In the genomic region with DNA sequence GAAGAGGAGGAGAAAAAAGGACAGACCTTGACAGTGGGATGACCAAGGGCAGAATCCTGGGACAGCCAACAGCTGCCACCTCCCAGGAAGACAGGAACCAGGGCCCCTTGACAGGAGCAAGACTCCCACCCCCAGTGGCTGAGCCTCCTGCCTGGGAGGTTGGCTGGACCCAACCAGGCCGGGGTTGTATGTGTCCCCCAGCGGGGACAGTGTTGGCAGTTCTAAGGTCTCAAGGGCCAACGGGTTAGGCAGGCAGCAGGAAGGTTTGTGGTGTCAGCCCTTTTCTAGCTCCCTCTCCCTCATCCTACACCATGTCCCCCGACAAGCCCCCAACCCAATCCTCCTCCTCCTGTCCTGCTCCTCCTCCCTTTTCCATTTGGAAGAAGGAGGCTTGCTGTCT, we compare ENCODE assay signal across 1 cellular context.
A peak's percentile ranks its signal among the peaks of the same experiment; 100 is the strongest.
TF ChIP-seq lines count a peak whose summit lies in the region.

No MANE protein-coding gene starts in this region.

TF ChIP-seq in K562, 482 proteins besides CTCF, POLR2A, EP300 and RAD21 (continued from another document and continues in another):
- no peak for TF ChIP-seq LCOR (CRISPR knock-in tag; IDR thresholded peaks at IDR 0.05)
- no peak for TF ChIP-seq DNMT1 (IDR thresholded peaks at IDR 0.05)
- TF ChIP-seq, protein P1, sequence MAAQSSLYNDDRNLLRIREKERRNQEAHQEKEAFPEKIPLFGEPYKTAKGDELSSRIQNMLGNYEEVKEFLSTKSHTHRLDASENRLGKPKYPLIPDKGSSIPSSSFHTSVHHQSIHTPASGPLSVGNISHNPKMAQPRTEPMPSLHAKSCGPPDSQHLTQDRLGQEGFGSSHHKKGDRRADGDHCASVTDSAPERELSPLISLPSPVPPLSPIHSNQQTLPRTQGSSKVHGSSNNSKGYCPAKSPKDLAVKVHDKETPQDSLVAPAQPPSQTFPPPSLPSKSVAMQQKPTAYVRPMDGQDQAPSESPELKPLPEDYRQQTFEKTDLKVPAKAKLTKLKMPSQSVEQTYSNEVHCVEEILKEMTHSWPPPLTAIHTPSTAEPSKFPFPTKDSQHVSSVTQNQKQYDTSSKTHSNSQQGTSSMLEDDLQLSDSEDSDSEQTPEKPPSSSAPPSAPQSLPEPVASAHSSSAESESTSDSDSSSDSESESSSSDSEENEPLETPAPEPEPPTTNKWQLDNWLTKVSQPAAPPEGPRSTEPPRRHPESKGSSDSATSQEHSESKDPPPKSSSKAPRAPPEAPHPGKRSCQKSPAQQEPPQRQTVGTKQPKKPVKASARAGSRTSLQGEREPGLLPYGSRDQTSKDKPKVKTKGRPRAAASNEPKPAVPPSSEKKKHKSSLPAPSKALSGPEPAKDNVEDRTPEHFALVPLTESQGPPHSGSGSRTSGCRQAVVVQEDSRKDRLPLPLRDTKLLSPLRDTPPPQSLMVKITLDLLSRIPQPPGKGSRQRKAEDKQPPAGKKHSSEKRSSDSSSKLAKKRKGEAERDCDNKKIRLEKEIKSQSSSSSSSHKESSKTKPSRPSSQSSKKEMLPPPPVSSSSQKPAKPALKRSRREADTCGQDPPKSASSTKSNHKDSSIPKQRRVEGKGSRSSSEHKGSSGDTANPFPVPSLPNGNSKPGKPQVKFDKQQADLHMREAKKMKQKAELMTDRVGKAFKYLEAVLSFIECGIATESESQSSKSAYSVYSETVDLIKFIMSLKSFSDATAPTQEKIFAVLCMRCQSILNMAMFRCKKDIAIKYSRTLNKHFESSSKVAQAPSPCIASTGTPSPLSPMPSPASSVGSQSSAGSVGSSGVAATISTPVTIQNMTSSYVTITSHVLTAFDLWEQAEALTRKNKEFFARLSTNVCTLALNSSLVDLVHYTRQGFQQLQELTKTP (IDR thresholded peaks at IDR 0.05; ENCODE audit: low read depth in 1 of 2, partially characterized antibody in 2 of 2) = no peak
- TF ChIP-seq ZBTB17 (CRISPR knock-in tag; IDR thresholded peaks at IDR 0.05) = 0 out of 2 replicates have a peak, but pooled peaks have one; percentile 61
- TF ChIP-seq ELF1 (tag; IDR thresholded peaks at IDR 0.05) = no peak
- TF ChIP-seq FOXJ3 (CRISPR knock-in tag; IDR thresholded peaks at IDR 0.05) = no peak
- TF ChIP-seq CBX1 (IDR thresholded peaks at IDR 0.05; ENCODE audit: low read depth) = no peak
- TF ChIP-seq NRF1 (conservative IDR thresholded peaks at IDR 0.05 in 1 of 2, IDR thresholded peaks at IDR 0.05 in 1 of 2) = 0 out of 4 replicates have a peak, but pooled peaks of 1 of the 2 experiments have one; percentile 9
- TF ChIP-seq YY1 (IDR thresholded peaks at IDR 0.05; ENCODE audit: borderline replicate concordance in 1 of 3, control insufficient read depth in 1 of 3, extremely low read depth in 1 of 3, insufficient read depth in 3 of 3, insufficient read length in 1 of 3, insufficient replicate concordance in 2 of 3, low read depth in 1 of 3, low read length in 2 of 3) = no peak
- TF ChIP-seq, protein P2, sequence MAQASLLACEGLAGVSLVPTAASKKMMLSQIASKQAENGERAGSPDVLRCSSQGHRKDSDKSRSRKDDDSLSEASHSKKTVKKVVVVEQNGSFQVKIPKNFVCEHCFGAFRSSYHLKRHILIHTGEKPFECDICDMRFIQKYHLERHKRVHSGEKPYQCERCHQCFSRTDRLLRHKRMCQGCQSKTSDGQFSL (CRISPR knock-in tag; IDR thresholded peaks at IDR 0.05) = no peak
- TF ChIP-seq, protein P2 (tag; IDR thresholded peaks at IDR 0.05) = no peak
- TF ChIP-seq DACH1 (IDR thresholded peaks at IDR 0.05; ENCODE audit: partially characterized antibody) = no peak
- TF ChIP-seq CTBP1 (IDR thresholded peaks at IDR 0.05; ENCODE audit: borderline replicate concordance) = 0 out of 2 replicates have a peak, but pooled peaks have one; percentile 18
- no peak for TF ChIP-seq PHB2 (IDR thresholded peaks at IDR 0.05; ENCODE audit: low read depth)
- TF ChIP-seq NR1H2 (CRISPR knock-in tag; IDR thresholded peaks at IDR 0.05) = no peak
- TF ChIP-seq, protein P3, sequence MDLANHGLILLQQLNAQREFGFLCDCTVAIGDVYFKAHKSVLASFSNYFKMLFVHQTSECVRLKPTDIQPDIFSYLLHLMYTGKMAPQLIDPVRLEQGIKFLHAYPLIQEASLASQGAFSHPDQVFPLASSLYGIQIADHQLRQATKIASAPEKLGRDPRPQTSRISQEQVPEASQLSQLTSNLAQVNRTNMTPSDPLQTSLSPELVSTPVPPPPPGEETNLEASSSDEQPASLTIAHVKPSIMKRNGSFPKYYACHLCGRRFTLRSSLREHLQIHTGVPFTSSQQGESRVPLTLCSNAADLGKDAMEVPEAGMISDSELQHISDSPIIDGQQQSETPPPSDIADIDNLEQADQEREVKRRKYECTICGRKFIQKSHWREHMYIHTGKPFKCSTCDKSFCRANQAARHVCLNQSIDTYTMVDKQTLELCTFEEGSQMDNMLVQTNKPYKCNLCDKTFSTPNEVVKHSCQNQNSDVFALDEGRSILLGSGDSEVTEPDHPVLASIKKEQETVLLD (IDR thresholded peaks at IDR 0.05) = peak; percentile 42; the same call in 1 of the 2 replicates
- peak; percentile 81 for TF ChIP-seq ZNF263 (CRISPR knock-in tag; IDR thresholded peaks at IDR 0.05; ENCODE audit: borderline replicate concordance)
- TF ChIP-seq, protein P4, sequence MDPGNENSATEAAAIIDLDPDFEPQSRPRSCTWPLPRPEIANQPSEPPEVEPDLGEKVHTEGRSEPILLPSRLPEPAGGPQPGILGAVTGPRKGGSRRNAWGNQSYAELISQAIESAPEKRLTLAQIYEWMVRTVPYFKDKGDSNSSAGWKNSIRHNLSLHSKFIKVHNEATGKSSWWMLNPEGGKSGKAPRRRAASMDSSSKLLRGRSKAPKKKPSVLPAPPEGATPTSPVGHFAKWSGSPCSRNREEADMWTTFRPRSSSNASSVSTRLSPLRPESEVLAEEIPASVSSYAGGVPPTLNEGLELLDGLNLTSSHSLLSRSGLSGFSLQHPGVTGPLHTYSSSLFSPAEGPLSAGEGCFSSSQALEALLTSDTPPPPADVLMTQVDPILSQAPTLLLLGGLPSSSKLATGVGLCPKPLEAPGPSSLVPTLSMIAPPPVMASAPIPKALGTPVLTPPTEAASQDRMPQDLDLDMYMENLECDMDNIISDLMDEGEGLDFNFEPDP (CRISPR knock-in tag; IDR thresholded peaks at IDR 0.05) = no peak
- TF ChIP-seq ZNF316 (IDR thresholded peaks at IDR 0.05) = peak; percentile 67
- no peak for TF ChIP-seq CBFB (CRISPR knock-in tag; IDR thresholded peaks at IDR 0.05)
- no peak for TF ChIP-seq EWSR1 (IDR thresholded peaks at IDR 0.05; ENCODE audit: borderline replicate concordance, low read depth, partially characterized antibody)
- TF ChIP-seq, protein P5, sequence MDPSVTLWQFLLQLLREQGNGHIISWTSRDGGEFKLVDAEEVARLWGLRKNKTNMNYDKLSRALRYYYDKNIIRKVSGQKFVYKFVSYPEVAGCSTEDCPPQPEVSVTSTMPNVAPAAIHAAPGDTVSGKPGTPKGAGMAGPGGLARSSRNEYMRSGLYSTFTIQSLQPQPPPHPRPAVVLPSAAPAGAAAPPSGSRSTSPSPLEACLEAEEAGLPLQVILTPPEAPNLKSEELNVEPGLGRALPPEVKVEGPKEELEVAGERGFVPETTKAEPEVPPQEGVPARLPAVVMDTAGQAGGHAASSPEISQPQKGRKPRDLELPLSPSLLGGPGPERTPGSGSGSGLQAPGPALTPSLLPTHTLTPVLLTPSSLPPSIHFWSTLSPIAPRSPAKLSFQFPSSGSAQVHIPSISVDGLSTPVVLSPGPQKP (CRISPR knock-in tag; IDR thresholded peaks at IDR 0.05) = no peak
- TF ChIP-seq ZNF41 (CRISPR knock-in tag; conservative IDR thresholded peaks at IDR 0.05) = no peak
- TF ChIP-seq, protein P6, sequence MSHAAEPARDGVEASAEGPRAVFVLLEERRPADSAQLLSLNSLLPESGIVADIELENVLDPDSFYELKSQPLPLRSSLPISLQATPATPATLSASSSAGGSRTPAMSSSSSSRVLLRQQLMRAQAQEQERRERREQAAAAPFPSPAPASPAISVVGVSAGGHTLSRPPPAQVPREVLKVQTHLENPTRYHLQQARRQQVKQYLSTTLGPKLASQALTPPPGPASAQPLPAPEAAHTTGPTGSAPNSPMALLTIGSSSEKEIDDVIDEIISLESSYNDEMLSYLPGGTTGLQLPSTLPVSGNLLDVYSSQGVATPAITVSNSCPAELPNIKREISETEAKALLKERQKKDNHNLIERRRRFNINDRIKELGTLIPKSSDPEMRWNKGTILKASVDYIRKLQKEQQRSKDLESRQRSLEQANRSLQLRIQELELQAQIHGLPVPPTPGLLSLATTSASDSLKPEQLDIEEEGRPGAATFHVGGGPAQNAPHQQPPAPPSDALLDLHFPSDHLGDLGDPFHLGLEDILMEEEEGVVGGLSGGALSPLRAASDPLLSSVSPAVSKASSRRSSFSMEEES (CRISPR knock-in tag; IDR thresholded peaks at IDR 0.05) = no peak
- no peak for TF ChIP-seq ZEB2 (IDR thresholded peaks at IDR 0.05)
- TF ChIP-seq, protein P7, sequence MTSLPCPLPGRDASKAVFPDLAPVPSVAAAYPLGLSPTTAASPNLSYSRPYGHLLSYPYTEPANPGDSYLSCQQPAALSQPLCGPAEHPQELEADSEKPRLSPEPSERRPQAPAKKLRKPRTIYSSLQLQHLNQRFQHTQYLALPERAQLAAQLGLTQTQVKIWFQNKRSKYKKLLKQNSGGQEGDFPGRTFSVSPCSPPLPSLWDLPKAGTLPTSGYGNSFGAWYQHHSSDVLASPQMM (CRISPR knock-in tag; IDR thresholded peaks at IDR 0.05) = no peak
- TF ChIP-seq KAT2B (IDR thresholded peaks at IDR 0.05; ENCODE audit: low read depth, low read length) = no peak
- TF ChIP-seq, protein P8, sequence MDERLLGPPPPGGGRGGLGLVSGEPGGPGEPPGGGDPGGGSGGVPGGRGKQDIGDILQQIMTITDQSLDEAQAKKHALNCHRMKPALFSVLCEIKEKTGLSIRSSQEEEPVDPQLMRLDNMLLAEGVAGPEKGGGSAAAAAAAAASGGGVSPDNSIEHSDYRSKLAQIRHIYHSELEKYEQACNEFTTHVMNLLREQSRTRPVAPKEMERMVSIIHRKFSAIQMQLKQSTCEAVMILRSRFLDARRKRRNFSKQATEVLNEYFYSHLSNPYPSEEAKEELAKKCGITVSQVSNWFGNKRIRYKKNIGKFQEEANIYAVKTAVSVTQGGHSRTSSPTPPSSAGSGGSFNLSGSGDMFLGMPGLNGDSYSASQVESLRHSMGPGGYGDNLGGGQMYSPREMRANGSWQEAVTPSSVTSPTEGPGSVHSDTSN (CRISPR knock-in tag; IDR thresholded peaks at IDR 0.05; ENCODE audit: low read depth) = no peak
- TF ChIP-seq, protein P8 (tag; conservative IDR thresholded peaks at IDR 0.05; ENCODE audit: low read depth) = no peak
- no peak for TF ChIP-seq POLR2B (IDR thresholded peaks at IDR 0.05; ENCODE audit: low read depth, partially characterized antibody)
- TF ChIP-seq DDX20 (tag; IDR thresholded peaks at IDR 0.05; ENCODE audit: low read depth) = no peak
- TF ChIP-seq ZNF75A (CRISPR knock-in tag; IDR thresholded peaks at IDR 0.05) = no peak
- TF ChIP-seq RFX7 (CRISPR knock-in tag; IDR thresholded peaks at IDR 0.05) = no peak
- no peak for TF ChIP-seq ILK (tag; IDR thresholded peaks at IDR 0.05; ENCODE audit: borderline replicate concordance, low read depth)
- no peak for TF ChIP-seq CBFA2T2 (conservative IDR thresholded peaks at IDR 0.05)
- TF ChIP-seq, protein P9, sequence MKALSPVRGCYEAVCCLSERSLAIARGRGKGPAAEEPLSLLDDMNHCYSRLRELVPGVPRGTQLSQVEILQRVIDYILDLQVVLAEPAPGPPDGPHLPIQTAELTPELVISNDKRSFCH (CRISPR knock-in tag; IDR thresholded peaks at IDR 0.05) = no peak
- TF ChIP-seq, protein P9 (tag; IDR thresholded peaks at IDR 0.05) = 0 out of 2 replicates have a peak, but pooled peaks have one; percentile 47
- TF ChIP-seq ZNF347 (CRISPR knock-in tag; IDR thresholded peaks at IDR 0.05; ENCODE audit: low read depth) = no peak
- no peak for TF ChIP-seq ZNF696 (CRISPR knock-in tag; conservative IDR thresholded peaks at IDR 0.05)
- no peak for TF ChIP-seq HDAC1 (IDR thresholded peaks at IDR 0.05)
- TF ChIP-seq ZNF311 (CRISPR knock-in tag; IDR thresholded peaks at IDR 0.05) = peak; percentile 25; the same call in 1 of the 2 replicates
- no peak for TF ChIP-seq ESRRB (CRISPR knock-in tag; IDR thresholded peaks at IDR 0.05; ENCODE audit: borderline replicate concordance)
- no peak for TF ChIP-seq PRMT5 (CRISPR knock-in tag; IDR thresholded peaks at IDR 0.05)
- 0 out of 4 replicates have a peak, but pooled peaks of 1 of the 2 experiments have one; percentile 15 for TF ChIP-seq FOXK2 (conservative IDR thresholded peaks at IDR 0.05 in 1 of 2, IDR thresholded peaks at IDR 0.05 in 1 of 2; ENCODE audit: low read depth in 2 of 2)
- TF ChIP-seq ZFX (CRISPR knock-in tag; IDR thresholded peaks at IDR 0.05) = peak; percentile 39; the same call in 1 of the 2 replicates
- no peak for TF ChIP-seq ZNF134 (CRISPR knock-in tag; conservative IDR thresholded peaks at IDR 0.05)
- TF ChIP-seq, protein P10, sequence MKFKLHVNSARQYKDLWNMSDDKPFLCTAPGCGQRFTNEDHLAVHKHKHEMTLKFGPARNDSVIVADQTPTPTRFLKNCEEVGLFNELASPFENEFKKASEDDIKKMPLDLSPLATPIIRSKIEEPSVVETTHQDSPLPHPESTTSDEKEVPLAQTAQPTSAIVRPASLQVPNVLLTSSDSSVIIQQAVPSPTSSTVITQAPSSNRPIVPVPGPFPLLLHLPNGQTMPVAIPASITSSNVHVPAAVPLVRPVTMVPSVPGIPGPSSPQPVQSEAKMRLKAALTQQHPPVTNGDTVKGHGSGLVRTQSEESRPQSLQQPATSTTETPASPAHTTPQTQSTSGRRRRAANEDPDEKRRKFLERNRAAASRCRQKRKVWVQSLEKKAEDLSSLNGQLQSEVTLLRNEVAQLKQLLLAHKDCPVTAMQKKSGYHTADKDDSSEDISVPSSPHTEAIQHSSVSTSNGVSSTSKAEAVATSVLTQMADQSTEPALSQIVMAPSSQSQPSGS (CRISPR knock-in tag; IDR thresholded peaks at IDR 0.05) = no peak
- 0 out of 2 replicates have a peak, but pooled peaks have one; percentile 17 for TF ChIP-seq ZNF589 (CRISPR knock-in tag; IDR thresholded peaks at IDR 0.05; ENCODE audit: low read depth)
- TF ChIP-seq, protein P11, sequence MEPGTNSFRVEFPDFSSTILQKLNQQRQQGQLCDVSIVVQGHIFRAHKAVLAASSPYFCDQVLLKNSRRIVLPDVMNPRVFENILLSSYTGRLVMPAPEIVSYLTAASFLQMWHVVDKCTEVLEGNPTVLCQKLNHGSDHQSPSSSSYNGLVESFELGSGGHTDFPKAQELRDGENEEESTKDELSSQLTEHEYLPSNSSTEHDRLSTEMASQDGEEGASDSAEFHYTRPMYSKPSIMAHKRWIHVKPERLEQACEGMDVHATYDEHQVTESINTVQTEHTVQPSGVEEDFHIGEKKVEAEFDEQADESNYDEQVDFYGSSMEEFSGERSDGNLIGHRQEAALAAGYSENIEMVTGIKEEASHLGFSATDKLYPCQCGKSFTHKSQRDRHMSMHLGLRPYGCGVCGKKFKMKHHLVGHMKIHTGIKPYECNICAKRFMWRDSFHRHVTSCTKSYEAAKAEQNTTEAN (CRISPR knock-in tag; IDR thresholded peaks at IDR 0.05) = no peak
